Comparison of ENCODE assay signal across 28 cellular contexts in genomic region chr10:133062635-133063034, GRCh38. TPM values are rescaled to one million over a fixed set of nuclear protein-coding genes. Genes with fewer than 3 reads are reported as not detected.
"Had no signal": no experiment of that assay in that cellular context is flagged by ENCODE, and none has a peak within 500 bp of the region (broad histone marks: within the 10 kb centered on the region; RNA-seq: fewer than 3 reads in every experiment).

No MANE protein-coding gene starts in this region.

- H3K4me1 ChIP-seq: parathyroid adenoma, psoas muscle, stomach, thyroid gland, upper lobe of left lung, vagina had no signal

- DNase-seq: naive thymus-derived CD8-positive, alpha-beta T cell; nephron progenitor cell; occipital lobe; ovary; psoas muscle; spleen; stimulated activated CD4-positive, alpha-beta T cell treated with anti-CD3 and anti-CD28 coated beads, Interleukin-12 subunit alpha, Interleukin-12 subunit beta, amount 100 ng/mL, for 4 hours; stimulated activated CD4-positive, alpha-beta T cell treated with anti-CD3 and anti-CD28 coated beads, Interleukin-1b, Interleukin-23, amount 100 ng/mL, for 48 hours; stimulated activated CD4-positive, alpha-beta T cell treated with anti-CD3 and anti-CD28 coated beads, Interleukin-4, amount 100 ng/mL, for 1 hour; stimulated activated CD4-positive, alpha-beta T cell treated with anti-CD3 and anti-CD28 coated beads, Interleukin-4, amount 100 ng/mL, for 4 hours; stimulated activated CD8-positive, alpha-beta memory T cell treated with anti-CD3 and anti-CD28 coated beads, Interleukin-4, amount 100 ng/mL, for 48 hours; stimulated activated naive CD4-positive, alpha-beta T cell treated with Interleukin-2 at 50 U/mL for 16 hours; stomach; thyroid gland; trophoblast cell had no signal

- H3K27me3 ChIP-seq: ovary, thyroid gland, upper lobe of left lung, vagina had no signal

- H3K36me3 ChIP-seq: ovary, spleen, stomach, thoracic aorta, thyroid gland, tibial nerve, upper lobe of left lung, vagina had no signal

- H3K9me3 ChIP-seq: ovary, psoas muscle, spleen, stomach, thoracic aorta, thyroid gland, tibial nerve, upper lobe of left lung, vagina had no signal

- H3K4me3 ChIP-seq: ovary, psoas muscle, skin epidermis, smooth muscle cell, spleen, stomach, thoracic aorta, thyroid gland, tibial nerve, upper lobe of left lung, vagina had no signal

- H3K27ac ChIP-seq: ovary, parathyroid adenoma, psoas muscle, skin epidermis, spleen, stomach, thoracic aorta, thyroid gland, tibial nerve, upper lobe of left lung, vagina had no signal

- ATAC-seq: naive thymus-derived CD8-positive, alpha-beta T cell; natural killer cell treated with Interleukin-12 subunit alpha and Interleukin-12 subunit beta and Interleukin-15 and Interleukin-18, amount 100 ng/mL, for 72 hours; psoas muscle; right cardiac atrium; sciatic nerve; stimulated activated memory B cell treated with anti-CD40 and anti-IgM and Interleukin-4, amounts not matched to agents 10 μg/mL and 1 μg/mL and 100 μg/mL, for 72 hours had no signal

- H3K4me2 ChIP-seq: smooth muscle cell had no signal

- H3K9ac ChIP-seq: parathyroid adenoma had no signal

RNA-seq across cellular contexts. Expression of gene ADGRA1, which starts 25.1 kb away (rescaled TPM):
- total RNA-seq: naive thymus-derived CD8-positive, alpha-beta T cell; natural killer cell treated with Interleukin-12 subunit alpha and Interleukin-12 subunit beta and Interleukin-15 and Interleukin-18, amount 100 ng/mL, for 72 hours; osteoblast; renal cortical epithelial cell; smooth muscle cell; thoracic aorta had no signal
